ENCODE assay signal across 18 cellular contexts in the genomic region with DNA sequence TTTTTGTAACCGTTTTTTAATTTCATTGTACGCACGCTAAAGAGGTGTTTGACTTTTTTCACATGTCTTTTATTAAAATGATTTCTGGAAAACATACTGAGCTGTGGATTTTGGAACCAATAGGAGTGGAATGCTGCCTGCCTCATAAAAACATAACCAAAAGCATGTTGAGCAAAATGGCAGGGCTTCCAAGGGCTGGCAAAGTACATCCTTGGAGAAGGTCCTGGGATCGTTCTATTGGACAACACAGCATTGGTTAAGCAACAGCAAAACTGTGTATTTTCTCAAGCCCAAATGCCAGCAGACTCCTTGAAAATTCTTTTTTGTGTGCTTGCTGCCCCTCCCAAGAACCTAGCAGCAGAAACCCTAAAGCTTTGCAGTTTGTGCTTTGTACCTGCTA.
DNase-seq lines count a peak whose midpoint lies in the region; TF ChIP-seq lines count a peak whose summit lies in the region.
"Had no signal": no experiment of that assay in that cellular context is flagged by ENCODE, and none has a peak within 500 bp of the region (broad histone marks: within the 10 kb centered on the region; RNA-seq: fewer than 3 reads in every experiment).

No MANE protein-coding gene starts in this region.

- intact Hi-C loops in left ventricle myocardium inferior (cut with micrococcal nuclease) (no loop called here), tibial artery (cut with DNase I; ENCODE audit: low total_unique reads) (no loop called here)

- no peak overlapping the region for H3K27ac Mint-ChIP-seq in endodermal cell
- H3K27ac Mint-ChIP-seq: activated T-cell treated with anti-CD3 and anti-CD28 coated beads, Interleukin-2, amount 50 U/mL, for 24 hours; progenitor cell of endocrine pancreas had no signal

- H3K9me3 ChIP-seq in endodermal cell (ENCODE audit: control insufficient read depth, low read length) (no peaks in the 10 kb centered on the region), left ventricle myocardium inferior (replicated peaks) (peaks cover 16% of the 10 kb centered on the region), tibial artery (no peaks in the 10 kb centered on the region)
- H3K9me3 ChIP-seq: thyroid gland had no signal

- peaks cover 15% of the 10 kb centered on the region for H3K9me3 Mint-ChIP-seq in endodermal cell

- TF ChIP-seq CTCF in endodermal cell (conservative IDR thresholded peaks at IDR 0.05) = no peak
- no peak for TF ChIP-seq CTCF in left ventricle myocardium inferior (IDR thresholded peaks at IDR 0.05; ENCODE audit: borderline replicate concordance)
- TF ChIP-seq CTCF in tibial artery (IDR thresholded peaks at IDR 0.05) = no peak

- H3K4me3 ChIP-seq in endodermal cell (ENCODE audit: low read length) (no peak overlapping the region), left ventricle myocardium inferior (no peak overlapping the region), tibial artery (no peak overlapping the region)
- H3K4me3 ChIP-seq: thyroid gland had no signal

- H3K27ac ChIP-seq in endodermal cell (ENCODE audit: low read depth, low read length) (no peak overlapping the region), left ventricle myocardium inferior (replicated peaks) (peak overlapping the region; percentile 54), tibial artery (peak overlapping the region; percentile 76 to 79)
- H3K27ac ChIP-seq: C4-2B, thyroid gland had no signal

- DNase-seq in GM04503 (ENCODE audit: low read depth) (peak; percentile 42), endodermal cell (peak; percentile 13), left ventricle myocardium inferior (no peak), tibial artery (peak; percentile 64 to 79), kidney glomerular epithelial cell (lab: John Stamatoyannopoulos, UW) (no peak), SIG-M5 treated with dmso at 0.1 percent for 504 hours (lab: John Stamatoyannopoulos, UW; ENCODE audit: unreplicated experiment) (no peak)
- no peak for DNase-seq in activated T-cell treated with anti-CD3 and anti-CD28 coated beads, Interleukin-2, amount 50 U/mL, for 1 hour
- DNase-seq: activated CD4-positive, alpha-beta T cell treated with anti-CD3 and anti-CD28 coated beads for 4 hours; activated CD8-positive, alpha-beta memory T cell treated with anti-CD3 and anti-CD28 coated beads for 24 hours; activated gamma-delta T cell; activated T-cell treated with anti-CD3 and anti-CD28 coated beads, Interleukin-2, amount 50 U/mL, for 24 hours; cerebellar nuclear complex; NCI-H2171; NCI-H510A; stimulated activated naive CD4-positive, alpha-beta T cell had no signal

- H3K4me1 Mint-ChIP-seq in endodermal cell = peaks cover 16% of the 10 kb centered on the region

- peaks cover 9% of the 10 kb centered on the region for H3K27me3 Mint-ChIP-seq in endodermal cell (ENCODE audit: insufficient read depth)

- H3K36me3 Mint-ChIP-seq in endodermal cell (ENCODE audit: low read depth) = no peaks in the 10 kb centered on the region

- no peaks in the 10 kb centered on the region for H3K36me3 ChIP-seq in endodermal cell (ENCODE audit: control insufficient read depth, insufficient read depth, low read length)
- no peaks in the 10 kb centered on the region for H3K36me3 ChIP-seq in left ventricle myocardium inferior
- no peaks in the 10 kb centered on the region for H3K36me3 ChIP-seq in tibial artery
- H3K36me3 ChIP-seq: thyroid gland had no signal

- H3K4me3 Mint-ChIP-seq in endodermal cell = no peak overlapping the region
- H3K4me3 Mint-ChIP-seq: activated T-cell treated with anti-CD3 and anti-CD28 coated beads, Interleukin-2, amount 50 U/mL, for 24 hours had no signal

- 92 to 93% methylated on average over 4 of the region's 4 CpGs for WGBS in endodermal cell (ENCODE audit: insufficient coverage in 1 of 2, insufficient read length in 1 of 2), 2 experiments

- no peak overlapping the region for H3K9ac ChIP-seq in endodermal cell (ENCODE audit: extremely low read depth, low read length, poor library complexity, severe bottlenecking)

- H3K27me3 ChIP-seq in endodermal cell (ENCODE audit: control insufficient read depth, insufficient read depth, low read length, poor library complexity, severe bottlenecking) (no peaks in the 10 kb centered on the region), left ventricle myocardium inferior (ENCODE audit: low read depth) (no peaks in the 10 kb centered on the region), tibial artery (no peaks in the 10 kb centered on the region)
- H3K27me3 ChIP-seq: thyroid gland had no signal

- H3K4me1 ChIP-seq in endodermal cell (ENCODE audit: control insufficient read depth, insufficient read depth, low read length) (peaks cover 7% of the 10 kb centered on the region), left ventricle myocardium inferior (peaks cover 22% of the 10 kb centered on the region), tibial artery (peaks cover 0 to 21% (median 15%) of the 10 kb centered on the region in 4 donors)
- H3K4me1 ChIP-seq: thyroid gland had no signal

Comparison
In these comparisons a context has a peak if more than half of its experiments do, and no peak if none do; other contexts are left out.
1. DNase-seq: peak in GM04503 (single experiment), endodermal cell (single experiment) and tibial artery (2 of 2); none in left ventricle myocardium inferior (single experiment), kidney glomerular epithelial cell (single experiment), activated T-cell treated with anti-CD3 and anti-CD28 coated beads, Interleukin-2, amount 50 U/mL, for 1 hour (single experiment) and SIG-M5 treated with dmso at 0.1 percent for 504 hours (single experiment).